25 cellular contexts compared by ENCODE assay signal in the genomic region with DNA sequence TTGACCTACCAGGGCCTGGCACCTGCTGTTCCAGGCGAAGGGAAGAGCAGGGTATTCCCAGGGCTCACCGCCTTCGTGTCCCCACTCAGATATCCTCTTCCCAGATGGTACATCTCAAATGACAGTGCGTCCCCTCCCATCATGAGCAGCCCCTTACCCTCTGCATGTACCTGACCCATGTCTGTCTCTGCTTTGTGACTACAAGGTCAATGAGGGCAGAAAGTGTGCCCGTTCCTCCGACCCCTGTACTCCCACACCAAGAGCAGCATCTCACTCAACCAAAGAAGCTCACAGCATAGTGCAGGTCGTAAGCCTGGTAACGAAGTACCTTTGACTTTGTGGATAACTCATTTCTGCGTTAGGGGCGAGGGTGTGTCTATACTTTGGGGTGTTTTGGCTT.
DNase-seq lines count a peak whose midpoint lies in the region; ATAC-seq, FAIRE-seq and TF ChIP-seq lines count a peak whose summit lies in the region.
"Had no signal": no experiment of that assay in that cellular context is flagged by ENCODE, and none has a peak within 500 bp of the region (broad histone marks: within the 10 kb centered on the region; RNA-seq: fewer than 3 reads in every experiment).

No MANE protein-coding gene starts in this region.

- H3K36me3 Mint-ChIP-seq in chondrocyte (ENCODE audit: low read depth) (peaks cover 2% of the 10 kb centered on the region), nephron progenitor cell (ENCODE audit: low read depth) (peaks cover 4% of the 10 kb centered on the region)
- H3K36me3 Mint-ChIP-seq in activated naive CD4-positive, alpha-beta T cell treated with anti-CD3 and anti-CD28 coated beads, Interleukin-2, amount 10 ng/mL, durations not matched to agents 7 days and 5 days = no peaks in the 10 kb centered on the region

- H3K27ac ChIP-seq in kidney (ENCODE audit: low read depth in 2 of 2, low read length in 2 of 2) (no peak overlapping the region), upper lobe of right lung (no peak overlapping the region)
- H3K27ac ChIP-seq: A549; BLaER1 treated with 17β-estradiol and CSF1 and Interleukin-3, amounts not matched to agents 10 nM and 100 nM; GM23248 had no signal

- FAIRE-seq in kidney (lab: Jason Lieb, UNC) = no peak
- FAIRE-seq: A549, GM12891, GM18507 had no signal

- H3K9me3 Mint-ChIP-seq in chondrocyte (ENCODE audit: low read depth) (peaks cover 2% of the 10 kb centered on the region), nephron progenitor cell (no peaks in the 10 kb centered on the region)
- H3K9me3 Mint-ChIP-seq in activated naive CD4-positive, alpha-beta T cell treated with anti-CD3 and anti-CD28 coated beads, Interleukin-2, amount 10 ng/mL, durations not matched to agents 7 days and 5 days = no peaks in the 10 kb centered on the region
- H3K9me3 Mint-ChIP-seq: CD4-positive, alpha-beta T cell; CD8-positive, alpha-beta memory T cell had no signal

- H3K27ac Mint-ChIP-seq in chondrocyte (ENCODE audit: unreplicated experiment) (no peak overlapping the region), nephron progenitor cell (peak overlapping the region; percentile 68)
- H3K27ac Mint-ChIP-seq in activated naive CD4-positive, alpha-beta T cell treated with anti-CD3 and anti-CD28 coated beads, Interleukin-2, amount 10 ng/mL, durations not matched to agents 7 days and 5 days = no peak overlapping the region
- H3K27ac Mint-ChIP-seq: CD4-positive, alpha-beta T cell; H9 had no signal

- CTCF ChIA-PET in activated naive CD4-positive, alpha-beta T cell treated with anti-CD3 and anti-CD28 coated beads, Interleukin-2, amount 10 ng/mL, durations not matched to agents 7 days and 5 days (lab: Charles Lee) = interaction anchor here (0.9 kb wide), 1 partner anchor 69 kb away, joined by 5 read pairs; no protein-coding TSS in a partner anchor

- H3K4me1 Mint-ChIP-seq in chondrocyte (ENCODE audit: low read depth) = peaks cover 3% of the 10 kb centered on the region
- peaks cover 14% of the 10 kb centered on the region for H3K4me1 Mint-ChIP-seq in nephron progenitor cell
- no peaks in the 10 kb centered on the region for H3K4me1 Mint-ChIP-seq in activated naive CD4-positive, alpha-beta T cell treated with anti-CD3 and anti-CD28 coated beads, Interleukin-2, amount 10 ng/mL, durations not matched to agents 7 days and 5 days
- H3K4me1 Mint-ChIP-seq: CD14-positive monocyte had no signal

- H3K4me1 ChIP-seq in kidney (ENCODE audit: control insufficient read depth in 1 of 2, insufficient read depth in 1 of 2, low read depth in 1 of 2, low read length in 2 of 2) (no peaks in the 10 kb centered on the region), upper lobe of right lung (no peaks in the 10 kb centered on the region)
- H3K4me1 ChIP-seq: A549; BE2C; BLaER1 treated with 17β-estradiol and CSF1 and Interleukin-3, amounts not matched to agents 10 nM and 100 nM had no signal

- DNase-seq in chondrocyte (ENCODE audit: low spot score) (peak; percentile 32), kidney (peak; percentile 37), nephron progenitor cell (no peak), upper lobe of right lung (peak; percentile 27)
- no peak for DNase-seq in activated CD4-positive, alpha-beta T cell treated with anti-CD3 and anti-CD28 coated beads, Interleukin-2, amount 50 U/mL, for 4 hours
- DNase-seq in stimulated activated CD4-positive, alpha-beta T cell treated with anti-CD3 and anti-CD28 coated beads, Interleukin-2, amount 100 ng/mL, for 48 hours = no peak
- DNase-seq in activated naive CD4-positive, alpha-beta T cell treated with anti-CD3 and anti-CD28 coated beads, Interleukin-2, amount 10 ng/mL, durations not matched to agents 7 days and 5 days = no peak
- DNase-seq: 8988T; ACHN; AML-193; BE2C; Calu3; CD4-positive, alpha-beta T cell; CD8-positive, alpha-beta memory T cell; DMS53; DMS79 treated with DMSO at 0.1 percent for 48 hours; GF-D8; GM23248; H9 had no signal

- intact Hi-C loops in kidney (cut with DNase I) = no loop called here
- intact Hi-C loops in upper lobe of right lung (cut with DNase I) = no loop called here

- H3K36me3 ChIP-seq in kidney (ENCODE audit: control insufficient read depth in 1 of 2, insufficient read depth in 2 of 2, low read length in 2 of 2) (no peaks in the 10 kb centered on the region), upper lobe of right lung (no peaks in the 10 kb centered on the region)
- H3K36me3 ChIP-seq: BE2C had no signal

- H3K4me3 ChIP-seq in kidney (ENCODE audit: low read length in 2 of 2) (no peak overlapping the region), upper lobe of right lung (no peak overlapping the region)
- H3K4me3 ChIP-seq: A549; BLaER1 treated with 17β-estradiol and CSF1 and Interleukin-3, amounts not matched to agents 10 nM and 100 nM; GM23248 had no signal

- H3K27me3 ChIP-seq in upper lobe of right lung = no peaks in the 10 kb centered on the region
- H3K27me3 ChIP-seq: BE2C; BLaER1 treated with 17β-estradiol and CSF1 and Interleukin-3, amounts not matched to agents 10 nM and 100 nM had no signal

- H3K9me3 ChIP-seq in kidney (ENCODE audit: control insufficient read depth in 1 of 2, low read length in 2 of 2) (no peaks in the 10 kb centered on the region), upper lobe of right lung (no peaks in the 10 kb centered on the region)
- H3K9me3 ChIP-seq: A549; BE2C; BLaER1 treated with 17β-estradiol and CSF1 and Interleukin-3, amounts not matched to agents 10 nM and 100 nM had no signal

- H3K27me3 Mint-ChIP-seq in chondrocyte (ENCODE audit: low read depth) (no peaks in the 10 kb centered on the region), nephron progenitor cell (ENCODE audit: low read depth, poor library complexity) (no peaks in the 10 kb centered on the region)
- no peaks in the 10 kb centered on the region for H3K27me3 Mint-ChIP-seq in activated naive CD4-positive, alpha-beta T cell treated with anti-CD3 and anti-CD28 coated beads, Interleukin-2, amount 10 ng/mL, durations not matched to agents 7 days and 5 days
- H3K27me3 Mint-ChIP-seq: CD4-positive, alpha-beta T cell; CD8-positive, alpha-beta memory T cell had no signal

- no peak overlapping the region for H3K4me3 Mint-ChIP-seq in chondrocyte (ENCODE audit: unreplicated experiment)
- H3K4me3 Mint-ChIP-seq in nephron progenitor cell = no peak overlapping the region
- H3K4me3 Mint-ChIP-seq in activated naive CD4-positive, alpha-beta T cell treated with anti-CD3 and anti-CD28 coated beads, Interleukin-2, amount 10 ng/mL, durations not matched to agents 7 days and 5 days = no peak overlapping the region
- H3K4me3 Mint-ChIP-seq: CD4-positive, alpha-beta T cell; H9 had no signal

- TF ChIP-seq CTCF in chondrocyte (IDR thresholded peaks at IDR 0.05) = no peak
- no peak for TF ChIP-seq CTCF in kidney (IDR thresholded peaks at IDR 0.05; ENCODE audit: borderline replicate concordance, extremely low read depth, insufficient read depth)
- TF ChIP-seq CTCF in nephron progenitor cell (IDR thresholded peaks at IDR 0.05) = no peak
- TF ChIP-seq CTCF in upper lobe of right lung (IDR thresholded peaks at IDR 0.05) = no peak

- no peak for ATAC-seq in upper lobe of right lung
- ATAC-seq: A549, HCT116 had no signal

- H3K9ac ChIP-seq in kidney (ENCODE audit: low read length in 2 of 2) = no peak overlapping the region
- H3K9ac ChIP-seq: BLaER1 treated with 17β-estradiol and CSF1 and Interleukin-3, amounts not matched to agents 10 nM and 100 nM; GM23248 had no signal

Comparison
In these comparisons a context has a peak if more than half of its experiments do, and no peak if none do; other contexts are left out.
1. DNase-seq: peak in chondrocyte (single experiment), kidney (single experiment) and upper lobe of right lung (single experiment); none in nephron progenitor cell (single experiment), activated CD4-positive, alpha-beta T cell treated with anti-CD3 and anti-CD28 coated beads, Interleukin-2, amount 50 U/mL, for 4 hours (0 of 2), stimulated activated CD4-positive, alpha-beta T cell treated with anti-CD3 and anti-CD28 coated beads, Interleukin-2, amount 100 ng/mL, for 48 hours (0 of 2) and activated naive CD4-positive, alpha-beta T cell treated with anti-CD3 and anti-CD28 coated beads, Interleukin-2, amount 10 ng/mL, durations not matched to agents 7 days and 5 days (single experiment).